ENCODE assay signal across 1 cellular context in genomic region chr1:154972517-154973343, GRCh38.
TF ChIP-seq lines count a peak whose summit lies in the region.

No MANE protein-coding gene starts in this region.

TF ChIP-seq in H1, 55 proteins besides CTCF, POLR2A, EP300 and RAD21:
- TF ChIP-seq SP1 (IDR thresholded peaks at IDR 0.05; ENCODE audit: low read depth, low read length) (peak; percentile 93), SIN3A (conservative IDR thresholded peaks at IDR 0.05 in 1 of 2, IDR thresholded peaks at IDR 0.05 in 1 of 2; ENCODE audit: low read depth in 1 of 2, low read length in 2 of 2) (peak; percentile 73; a peak in 1 of 4 replicates), BCL11A (IDR thresholded peaks at IDR 0.05; ENCODE audit: low read depth in 2 of 2, low read length in 2 of 2) (no peak), SP4 (IDR thresholded peaks at IDR 0.05; ENCODE audit: low read length) (0 out of 2 replicates have a peak, but pooled peaks have one; percentile 2), ATF3 (IDR thresholded peaks at IDR 0.05; ENCODE audit: insufficient read depth, low read depth, low read length) (no peak), E2F6 (IDR thresholded peaks at IDR 0.05) (peak; percentile 61; the same call in 1 of the 2 replicates), CREB1 (IDR thresholded peaks at IDR 0.05) (no peak), YY1 (IDR thresholded peaks at IDR 0.05; ENCODE audit: low read depth, low read length) (peak; percentile 82), GTF2F1 (IDR thresholded peaks at IDR 0.05; ENCODE audit: borderline replicate concordance, low read depth, low read length) (no peak), ATF2 (IDR thresholded peaks at IDR 0.05; ENCODE audit: low read length) (0 out of 2 replicates have a peak, but pooled peaks have one; percentile 50), POLR2AphosphoS5 (IDR thresholded peaks at IDR 0.05; ENCODE audit: low read depth, low read length) (peak; percentile 84), SRF (IDR thresholded peaks at IDR 0.05; ENCODE audit: low read depth, low read length) (no peak), ASH2L (IDR thresholded peaks at IDR 0.05; ENCODE audit: low read length) (peak; percentile 93), TEAD4 (IDR thresholded peaks at IDR 0.05; ENCODE audit: low read depth, low read length) (peak; percentile 93), BRCA1 (IDR thresholded peaks at IDR 0.05; ENCODE audit: low read depth, low read length) (no peak), RBBP5 (IDR thresholded peaks at IDR 0.05; ENCODE audit: borderline replicate concordance, low read depth, low read length) (peak; percentile 98), SAP30 (IDR thresholded peaks at IDR 0.05; ENCODE audit: insufficient read depth, insufficient replicate concordance, low read length) (peak; percentile 38), TAF7 (optimal IDR thresholded peaks at IDR 0.05; ENCODE audit: borderline replicate concordance, low read depth, low read length) (peak; percentile 75), HDAC2 (IDR thresholded peaks at IDR 0.05; ENCODE audit: borderline replicate concordance in 1 of 2, low read depth in 2 of 2, low read length in 2 of 2) (0 out of 4 replicates have a peak, but pooled peaks of 1 of the 2 experiments have one; percentile 8), CEBPB (IDR thresholded peaks at IDR 0.05; ENCODE audit: low read depth, low read length) (peak; percentile 61; the same call in 1 of the 2 replicates), KDM4A (IDR thresholded peaks at IDR 0.05; ENCODE audit: low read depth, low read length, severe bottlenecking) (peak; percentile 0), EGR1 (IDR thresholded peaks at IDR 0.05; ENCODE audit: borderline replicate concordance, low read depth, low read length) (peak; percentile 71; the same call in 1 of the 2 replicates), MAX (IDR thresholded peaks at IDR 0.05) (peak; percentile 30; the same call in 1 of the 2 replicates), TBP (IDR thresholded peaks at IDR 0.05; ENCODE audit: low read depth, low read length) (peak; percentile 65), TAF1 (IDR thresholded peaks at IDR 0.05; ENCODE audit: low read depth, low read length) (peak; percentile 65; the same call in 1 of the 2 replicates), PHF8 (conservative IDR thresholded peaks at IDR 0.05; ENCODE audit: low read depth, low read length) (no peak)
TF ChIP-seq in H1: peak in this region for 19.
